ENCODE assay signal across 1 cellular context in genomic region chr19:51195316-51195586, GRCh38.
TF ChIP-seq lines count a peak whose summit lies in the region.

No MANE protein-coding gene starts in this region.

TF ChIP-seq in GM12878, 131 proteins besides CTCF, POLR2A, EP300 and RAD21:
- TF ChIP-seq NFIC (IDR thresholded peaks at IDR 0.05; ENCODE audit: low read depth, low read length) (no peak), SMAD1 (IDR thresholded peaks at IDR 0.05; ENCODE audit: low read depth, partially characterized antibody) (no peak), REST (IDR thresholded peaks at IDR 0.05; ENCODE audit: low read depth, low read length) (no peak), BCL11A (IDR thresholded peaks at IDR 0.05; ENCODE audit: low read depth, low read length) (no peak), MTA3 (IDR thresholded peaks at IDR 0.05; ENCODE audit: borderline replicate concordance, low read length) (no peak), E2F4 (IDR thresholded peaks at IDR 0.05; ENCODE audit: low read depth, low read length) (no peak), E4F1 (IDR thresholded peaks at IDR 0.05; ENCODE audit: borderline replicate concordance, partially characterized antibody) (no peak), HDAC6 (IDR thresholded peaks at IDR 0.05; ENCODE audit: unreplicated experiment) (no peak), ASH2L (IDR thresholded peaks at IDR 0.05; ENCODE audit: borderline replicate concordance, low read depth) (no peak), YBX1 (IDR thresholded peaks at IDR 0.05) (no peak), HCFC1 (IDR thresholded peaks at IDR 0.05; ENCODE audit: low read length) (no peak), FOS (IDR thresholded peaks at IDR 0.05; ENCODE audit: borderline replicate concordance, extremely low read depth, insufficient read length) (no peak), PRDM15 (CRISPR knock-in tag; IDR thresholded peaks at IDR 0.05) (no peak), BRCA1 (IDR thresholded peaks at IDR 0.05; ENCODE audit: low read depth, low read length) (no peak), PAX5 (IDR thresholded peaks at IDR 0.05; ENCODE audit: borderline replicate concordance, low read depth, low read length) (no peak), ETV6 (conservative IDR thresholded peaks at IDR 0.05 in 1 of 2, IDR thresholded peaks at IDR 0.05 in 1 of 2; ENCODE audit: borderline replicate concordance in 1 of 2, low read depth in 1 of 2) (no peak), PAX8 (IDR thresholded peaks at IDR 0.05) (no peak), POLR2AphosphoS5 (IDR thresholded peaks at IDR 0.05; ENCODE audit: low read length) (no peak), ZNF622 (IDR thresholded peaks at IDR 0.05) (no peak)
